Comparison of ENCODE assay signal across 8 cellular contexts in the genomic region with DNA sequence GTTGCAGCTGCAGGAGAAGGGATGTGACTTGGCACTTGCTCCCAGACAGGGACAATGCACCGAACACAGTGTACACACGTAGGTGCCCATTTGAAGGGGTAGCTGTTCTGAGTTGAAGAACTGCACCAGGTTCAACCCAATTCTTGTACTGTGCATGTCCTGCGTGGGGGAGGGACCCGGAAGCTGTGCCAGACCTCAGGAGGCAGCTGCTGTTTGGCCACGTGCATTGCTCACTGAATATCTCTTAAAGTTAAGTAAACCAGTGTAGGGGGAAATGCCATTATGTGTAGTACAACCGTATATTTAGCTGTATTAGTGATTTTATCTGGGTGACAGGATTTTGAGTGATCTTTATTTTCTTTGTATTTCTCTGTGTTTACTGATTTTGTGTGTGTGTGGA. TPM values are rescaled to one million over a fixed set of nuclear protein-coding genes. Genes with fewer than 3 reads are reported as not detected.
DNase-seq lines count a peak whose midpoint lies in the region; ATAC-seq and TF ChIP-seq lines count a peak whose summit lies in the region.

No MANE protein-coding gene starts in this region.

- no peaks in the 10 kb centered on the region for H3K27me3 ChIP-seq in gastroesophageal sphincter

- 7 to 23% methylated on average over 3 of the region's 6 CpGs for WGBS in gastroesophageal sphincter (ENCODE audit: low coverage in 1 of 2), 2 donors

- no peak for TF ChIP-seq CTCF in gastroesophageal sphincter (IDR thresholded peaks at IDR 0.05)

- H3K9me3 ChIP-seq in gastroesophageal sphincter, result no peaks in the 10 kb centered on the region

- H3K4me3 ChIP-seq in gastroesophageal sphincter, result peak overlapping the region; percentile 39 to 50

- TF ChIP-seq POLR2A in gastroesophageal sphincter (IDR thresholded peaks at IDR 0.05), result no peak

- no peaks in the 10 kb centered on the region for H3K36me3 ChIP-seq in gastroesophageal sphincter

- H3K4me1 ChIP-seq in gastroesophageal sphincter, result peaks cover 0 to 13% (median 0%) of the 10 kb centered on the region in 3 donors

- no peak for TF ChIP-seq EP300 in gastroesophageal sphincter (IDR thresholded peaks at IDR 0.05)

- ATAC-seq in gastroesophageal sphincter (peak; percentile 49), HG03097 (IDR thresholded peaks at IDR 0.05; ENCODE audit: low FRiP score, unreplicated experiment) (no peak), HG03469 (IDR thresholded peaks at IDR 0.05; ENCODE audit: unreplicated experiment) (no peak)

- DNase-seq in NCI-H82 (lab: John Stamatoyannopoulos, UW) (peak; percentile 50), NCI-H82 treated with DMSO at 0.1 percent for 48 hours (lab: John Stamatoyannopoulos, UW; ENCODE audit: unreplicated experiment) (no peak), HT1080 (ENCODE audit: low read depth) (peak; percentile 1), SW480 (ENCODE audit: low spot score) (peak; percentile 36), retina (peak; percentile 23)

- peak overlapping the region in 2 of 4 donors; percentile 72 to 79 for H3K27ac ChIP-seq in gastroesophageal sphincter

RNA-seq across cellular contexts. Expression of a gene that starts 12.0 kb away (rescaled TPM):
- total RNA-seq in HT1080 (2014; rRNA removed; shearing (Covaris generic)), result 157 and 177 TPM in 2 replicates
- polyA plus RNA-seq in HT1080 (2015; cell fraction: cytosol; rRNA removed), result 150 and 159 TPM in 2 replicates
- polyA plus RNA-seq in HT1080 (2015; cell fraction: nucleus; rRNA removed), result 229 TPM in 2 replicates
- 100 to 1,000 TPM; 112 to 233 (median 119) TPM for total RNA-seq in gastroesophageal sphincter
